15 cellular contexts compared by ENCODE assay signal in genomic region chr13:91904005-91904404, GRCh38.
DNase-seq lines count a peak whose midpoint lies in the region; ATAC-seq, FAIRE-seq and TF ChIP-seq lines count a peak whose summit lies in the region.
"Had no signal": no experiment of that assay in that cellular context is flagged by ENCODE, and none has a peak within 500 bp of the region (broad histone marks: within the 10 kb centered on the region; RNA-seq: fewer than 3 reads in every experiment).

No MANE protein-coding gene starts in this region.

- no peak for TF ChIP-seq EP300 in GM12878 (IDR thresholded peaks at IDR 0.05; ENCODE audit: borderline replicate concordance in 1 of 2, control insufficient read depth in 1 of 2, low read depth in 2 of 2, low read length in 2 of 2)

- H3K27ac Mint-ChIP-seq in progenitor cell of endocrine pancreas = no peak overlapping the region

- H3K27ac ChIP-seq in GM12878 (ENCODE audit: control insufficient read depth, insufficient read depth) = no peak overlapping the region
- H3K27ac ChIP-seq: C4-2B, esophagus squamous epithelium, testis had no signal

- H3K4me3 ChIP-seq in GM12878 = no peak overlapping the region
- H3K4me3 ChIP-seq in mucosa of descending colon = no peak overlapping the region
- H3K4me3 ChIP-seq: esophagus squamous epithelium, testis had no signal

- no peaks in the 10 kb centered on the region for H4K20me1 ChIP-seq in GM12878 (ENCODE audit: control insufficient read depth, insufficient read depth)

- SMC1A ChIA-PET in GM12878 (lab: Charles Lee; ENCODE audit: uncharacterized antibody, unreplicated experiment) = interaction anchor here (1.7 kb wide), 1 partner anchor 13 kb away, joined by 4 read pairs; no protein-coding TSS in a partner anchor

- RAD21 ChIA-PET in GM12878 (lab: Charles Lee; ENCODE audit: unreplicated experiment) = interaction anchor here (0.7 kb wide), 2 partner anchors 9 to 524 kb away, joined by 3 read pairs; no protein-coding TSS in a partner anchor

- in situ Hi-C loops in GM12878 (cut with MboI) = no loop called here

- no peak for TF ChIP-seq RAD21 in GM12878 (IDR thresholded peaks at IDR 0.05; ENCODE audit: insufficient read depth, low read depth, low read length)

- no peak for FAIRE-seq in GM12878 (lab: Jason Lieb, UNC)

- no peaks in the 10 kb centered on the region for H3K27me3 ChIP-seq in GM12878 (replicated peaks in 1 of 2; ENCODE audit: control insufficient read depth in 2 of 2, insufficient read depth in 2 of 2, low read length in 1 of 2)
- H3K27me3 ChIP-seq: esophagus squamous epithelium, testis had no signal

- no peak for TF ChIP-seq POLR2A in GM12878 (IDR thresholded peaks at IDR 0.05; ENCODE audit: low read depth, low read length)

- H3K4me3 Mint-ChIP-seq in progenitor cell of endocrine pancreas (ENCODE audit: low read depth) = no peak overlapping the region
- H3K4me3 Mint-ChIP-seq: central memory CD8-positive, alpha-beta T cell had no signal

- ATAC-seq in GM18520 (IDR thresholded peaks at IDR 0.05; ENCODE audit: unreplicated experiment) (peak; percentile 68), GM21576 (IDR thresholded peaks at IDR 0.05; ENCODE audit: unreplicated experiment) (peak; percentile 81), HG03095 (IDR thresholded peaks at IDR 0.05; ENCODE audit: unreplicated experiment) (peak; percentile 77), GM12878 (peak; percentile 91), mucosa of descending colon (no peak)

- no peaks in the 10 kb centered on the region for H3K9me3 ChIP-seq in GM12878 (replicated peaks; ENCODE audit: control insufficient read depth, insufficient read depth, low read length)
- H3K9me3 ChIP-seq in mucosa of descending colon = no peaks in the 10 kb centered on the region
- H3K9me3 ChIP-seq: esophagus squamous epithelium, testis had no signal

- H3K79me2 ChIP-seq in GM12878 (ENCODE audit: control insufficient read depth, insufficient read depth, low read length) = no peaks in the 10 kb centered on the region

- intact Hi-C loops in GM12878 (cut with micrococcal nuclease; ENCODE audit: unreplicated experiment) = no loop called here
- intact Hi-C loops in mucosa of descending colon (cut with DNase I, micrococcal nuclease) = no loop called here

- BruUV-seq in GM12878 (replicated peaks; lab: Mats Ljungman, UMichigan) = no TSS peak

- H3K36me3 ChIP-seq in GM12878 (ENCODE audit: control insufficient read depth in 2 of 2, insufficient read depth in 2 of 2, low read length in 1 of 2) (no peaks in the 10 kb centered on the region), mucosa of descending colon (ENCODE audit: low read depth) (no peaks in the 10 kb centered on the region)
- H3K36me3 ChIP-seq: esophagus squamous epithelium had no signal

- H3K36me3 Mint-ChIP-seq in progenitor cell of endocrine pancreas (ENCODE audit: insufficient read depth) = no peaks in the 10 kb centered on the region

- no peaks in the 10 kb centered on the region for H3K9me3 Mint-ChIP-seq in progenitor cell of endocrine pancreas (ENCODE audit: low read depth)

- H2AFZ ChIP-seq in GM12878 (ENCODE audit: control insufficient read depth, low read depth, low read length) = peak overlapping the region; percentile 11; the same call in 1 of the 2 replicates

- CTCF ChIA-PET in GM12878 (lab: Yijun Ruan, JAX) = interaction anchor here (1.0 to 1.1 kb wide), 2 partner anchors 159 to 272 kb away, joined by 3 read pairs; no protein-coding TSS in a partner anchor

- POLR2A ChIA-PET in GM12878 (lab: Charles Lee) = interaction anchor here (0.7 kb wide), 2 partner anchors 43 to 225 kb away, joined by 4 to 6 read pairs; no protein-coding TSS in a partner anchor

- H3K9ac ChIP-seq in GM12878 (ENCODE audit: control insufficient read depth, insufficient read depth, low read length) = no peak overlapping the region

- H3K27me3 Mint-ChIP-seq in progenitor cell of endocrine pancreas = no peaks in the 10 kb centered on the region
- H3K27me3 Mint-ChIP-seq: central memory CD8-positive, alpha-beta T cell had no signal

- TF ChIP-seq CTCF in GM12878 (IDR thresholded peaks at IDR 0.05 in 2 of 3, conservative IDR thresholded peaks at IDR 0.05 in 1 of 3; ENCODE audit: control insufficient read depth in 2 of 3, extremely low read depth in 1 of 3, insufficient read depth in 1 of 3, low read depth in 3 of 3, low read length in 3 of 3) = no peak
- no peak for TF ChIP-seq CTCF in mucosa of descending colon (IDR thresholded peaks at IDR 0.05)
- no peak for TF ChIP-seq CTCF in progenitor cell of endocrine pancreas (IDR thresholded peaks at IDR 0.05; ENCODE audit: unreplicated experiment)

- no peaks in the 10 kb centered on the region for H3K4me1 Mint-ChIP-seq in progenitor cell of endocrine pancreas (ENCODE audit: low read depth)
- H3K4me1 Mint-ChIP-seq: central memory CD8-positive, alpha-beta T cell had no signal

- H3K4me1 ChIP-seq in GM12878 (ENCODE audit: control insufficient read depth, insufficient read depth, low read length) = no peaks in the 10 kb centered on the region
- no peaks in the 10 kb centered on the region for H3K4me1 ChIP-seq in mucosa of descending colon (ENCODE audit: low read depth)
- H3K4me1 ChIP-seq: esophagus squamous epithelium, testis had no signal

- H3K4me2 ChIP-seq in GM12878 (ENCODE audit: control insufficient read depth, insufficient read depth) = no peak overlapping the region

- 0% methylated on average over 1 of the region's 1 CpG for WGBS in GM12878 (ENCODE audit: insufficient coverage, insufficient replicate concordance, low lambda C conversion rate, missing lambda C conversion rate)

- DNase-seq in GM12878 (ENCODE audit: low read depth, low spot score) = peak; percentile 30
- no peak for DNase-seq in EL
- DNase-seq in mucosa of descending colon = no peak
- no peak for DNase-seq in NCI-H524 (lab: John Stamatoyannopoulos, UW)
- no peak for DNase-seq in progenitor cell of endocrine pancreas (ENCODE audit: low spot score, unreplicated experiment)
- DNase-seq: activated CD4-positive, alpha-beta T cell treated with anti-CD3 and anti-CD28 coated beads, Interleukin-2, amount 50 U/mL, for 1 hour; activated naive CD4-positive, alpha-beta T cell treated with Interleukin-2 at 50 U/mL for 16 hours; esophagus squamous epithelium; NCI-H1092; testis had no signal

TF ChIP-seq in GM12878, 131 proteins besides CTCF, POLR2A, EP300 and RAD21 (continues in another document):
- no peak for TF ChIP-seq BCLAF1 (IDR thresholded peaks at IDR 0.05)
- TF ChIP-seq CHD1 (IDR thresholded peaks at IDR 0.05; ENCODE audit: low read depth, low read length) = no peak
- no peak for TF ChIP-seq NR2C2 (IDR thresholded peaks at IDR 0.05; ENCODE audit: borderline replicate concordance, control insufficient read depth, insufficient read length, low read depth)
- TF ChIP-seq IKZF2 (IDR thresholded peaks at IDR 0.05) = no peak
- TF ChIP-seq BCL11A (IDR thresholded peaks at IDR 0.05; ENCODE audit: low read depth, low read length) = no peak
- TF ChIP-seq NFXL1 (IDR thresholded peaks at IDR 0.05; ENCODE audit: borderline replicate concordance) = no peak
- no peak for TF ChIP-seq GATAD2B (conservative IDR thresholded peaks at IDR 0.05; ENCODE audit: low read depth)
- TF ChIP-seq RUNX3 (IDR thresholded peaks at IDR 0.05; ENCODE audit: low read length) = peak; percentile 18; the same call in 1 of the 2 replicates
- peak; percentile 68; the same call in 1 of the 2 replicates for TF ChIP-seq RAD51 (IDR thresholded peaks at IDR 0.05)
